ENCODE assay signal across 8 cellular contexts in the genomic region with DNA sequence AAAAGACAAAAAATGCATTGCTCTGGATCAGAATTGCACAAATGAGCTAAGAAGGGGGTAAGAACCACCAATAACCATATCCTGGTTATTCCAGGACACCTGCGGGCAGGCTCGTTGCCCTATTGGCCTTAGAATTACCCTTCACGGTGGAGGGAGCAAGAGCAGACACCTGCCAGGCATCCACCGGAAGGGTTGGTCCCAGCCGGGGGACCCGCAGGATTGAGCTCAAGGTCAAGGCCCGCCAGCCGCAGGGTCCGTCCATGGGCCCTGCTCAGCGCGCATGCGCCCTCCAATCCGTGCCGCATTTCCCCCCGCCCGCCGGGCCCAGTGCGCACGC. TPM values are rescaled to one million over a fixed set of nuclear protein-coding genes. Genes with fewer than 3 reads are reported as not detected.
A peak's percentile ranks its signal among the peaks of the same experiment; 100 is the strongest.
DNase-seq lines count a peak whose midpoint lies in the region; ATAC-seq and TF ChIP-seq lines count a peak whose summit lies in the region.

No MANE protein-coding gene starts in this region.

- peak overlapping the region; percentile 84 for H3K4me2 ChIP-seq in HCT116 (ENCODE audit: low read length)

- H3K4me3 ChIP-seq in AG10803 (ENCODE audit: low read length) (peak overlapping the region; percentile 100), HCT116 (replicated peaks in 1 of 2; ENCODE audit: low read depth in 1 of 2, low read length in 2 of 2) (peak overlapping the region; percentile 95 to 96)

- peak overlapping the region; percentile 98 for H3K27ac ChIP-seq in HCT116 (ENCODE audit: low read depth, low read length)

- TF ChIP-seq RAD21 in HCT116 (IDR thresholded peaks at IDR 0.05; ENCODE audit: low read depth): no peak

- H4K20me1 ChIP-seq in HCT116 (ENCODE audit: insufficient read depth): peaks cover 4% of the 10 kb centered on the region; the same call in 1 of the 2 replicates

- ATAC-seq in HCT116: peak; percentile 43

- no peaks in the 10 kb centered on the region for H3K27me3 ChIP-seq in HCT116 (ENCODE audit: insufficient read depth, low read length)

- no peak for TF ChIP-seq POLR2A in HCT116 (IDR thresholded peaks at IDR 0.05; ENCODE audit: borderline replicate concordance, extremely low read depth, insufficient read depth, insufficient read length)

- POLR2A ChIA-PET in HCT116 (lab: Charles Lee): no interaction called here

- DNase-seq in AG10803 (ENCODE audit: low read depth): no peak
- DNase-seq in HCT116 (ENCODE audit: low read depth, low spot score): no peak
- DNase-seq in activated T-helper 1 cell treated with anti-CD3 and anti-CD28 coated beads, Interleukin-2, amount 50 U/mL, for 16 hours (ENCODE audit: low read depth in 1 of 2, low spot score in 1 of 2): peak; percentile 82 to 93
- DNase-seq in hepatic stellate cell (ENCODE audit: low spot score): peak; percentile 98
- peak; percentile 90 for DNase-seq in stimulated activated CD8-positive, alpha-beta memory T cell treated with anti-CD3 and anti-CD28 coated beads, Interleukin-12 subunit alpha, Interleukin-12 subunit beta, amount 100 ng/mL, for 1 hour (ENCODE audit: low read depth)
- no peak for DNase-seq in SIG-M5 treated with dmso at 0.1 percent for 504 hours (lab: John Stamatoyannopoulos, UW; ENCODE audit: unreplicated experiment)
- DNase-seq in COR-L47 (lab: John Stamatoyannopoulos, UW): no peak
- no peak for DNase-seq in dermis blood vessel endothelial cell

- H3K9me2 ChIP-seq in HCT116 (ENCODE audit: insufficient read depth): no peaks in the 10 kb centered on the region

- TF ChIP-seq CTCF in AG10803 (conservative IDR thresholded peaks at IDR 0.05; ENCODE audit: low read length) (no peak), HCT116 (IDR thresholded peaks at IDR 0.05 in 2 of 3, conservative IDR thresholded peaks at IDR 0.05 in 1 of 3; ENCODE audit: borderline replicate concordance in 1 of 3, insufficient read depth in 1 of 3, low read depth in 2 of 3, low read length in 2 of 3) (no peak)

- H3K9ac ChIP-seq in HCT116 (ENCODE audit: low read length): peak overlapping the region; percentile 94

- no peak overlapping the region for H2AFZ ChIP-seq in HCT116 (ENCODE audit: low read depth, low read length, poor library complexity, severe bottlenecking)

- no peaks in the 10 kb centered on the region for H3K9me3 ChIP-seq in HCT116 (ENCODE audit: control insufficient read depth in 1 of 2, insufficient read depth in 1 of 2, low read depth in 1 of 2, low read length in 2 of 2)

- peaks cover 10 to 17% of the 10 kb centered on the region in 2 experiments; a peak in 3 of 4 replicates for H3K4me1 ChIP-seq in HCT116 (ENCODE audit: control insufficient read depth in 1 of 2, insufficient read depth in 2 of 2, low read length in 2 of 2)

- no TSS peak for BruUV-seq in HCT116 (replicated peaks; lab: Mats Ljungman, UMichigan)

- intact Hi-C loops in HCT116 (cut with micrococcal nuclease): no loop called here

- CTCF ChIA-PET in HCT116 (lab: Charles Lee): no interaction called here

- peaks cover 8 to 47% of the 10 kb centered on the region in 2 experiments for H3K36me3 ChIP-seq in HCT116 (ENCODE audit: control insufficient read depth in 1 of 2, insufficient read depth in 2 of 2, low read length in 2 of 2)

- H3K79me2 ChIP-seq in HCT116 (ENCODE audit: insufficient read depth, low read length): peaks cover 69% of the 10 kb centered on the region

- RAD21 ChIA-PET in HCT116 (lab: Charles Lee; ENCODE audit: low non-redundant PET in 1 of 2, low total read pairs in 2 of 2, uncharacterized antibody in 2 of 2, unreplicated experiment in 2 of 2): no interaction called here

TF ChIP-seq in HCT116, 20 proteins besides CTCF, POLR2A, EP300 and RAD21:
- no peak for TF ChIP-seq YY1 (IDR thresholded peaks at IDR 0.05; ENCODE audit: extremely low read depth, insufficient replicate concordance, low read depth, low read length)
- no peak for TF ChIP-seq ZBTB33 (IDR thresholded peaks at IDR 0.05; ENCODE audit: extremely low read depth, insufficient replicate concordance, low read length)
- no peak for TF ChIP-seq MAX (IDR thresholded peaks at IDR 0.05)
- TF ChIP-seq EZH2phosphoT487 (IDR thresholded peaks at IDR 0.05; ENCODE audit: borderline replicate concordance): no peak
- TF ChIP-seq POLR2AphosphoS5 (IDR thresholded peaks at IDR 0.05; ENCODE audit: low read depth, low read length): no peak
- TF ChIP-seq TCF7L2 (IDR thresholded peaks at IDR 0.05; ENCODE audit: borderline replicate concordance, extremely low read depth, insufficient read depth, insufficient read length): no peak
- TF ChIP-seq CBX3 (IDR thresholded peaks at IDR 0.05; ENCODE audit: low read depth): no peak
- TF ChIP-seq JUND (IDR thresholded peaks at IDR 0.05): no peak
- no peak for TF ChIP-seq EGR1 (IDR thresholded peaks at IDR 0.05; ENCODE audit: low read depth)
- TF ChIP-seq, protein P1, sequence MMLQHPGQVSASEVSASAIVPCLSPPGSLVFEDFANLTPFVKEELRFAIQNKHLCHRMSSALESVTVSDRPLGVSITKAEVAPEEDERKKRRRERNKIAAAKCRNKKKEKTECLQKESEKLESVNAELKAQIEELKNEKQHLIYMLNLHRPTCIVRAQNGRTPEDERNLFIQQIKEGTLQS (IDR thresholded peaks at IDR 0.05): no peak
- no peak for TF ChIP-seq REST (IDR thresholded peaks at IDR 0.05; ENCODE audit: low read depth)
- no peak for TF ChIP-seq EZH2 (IDR thresholded peaks at IDR 0.05)
- TF ChIP-seq ZNF274 (IDR thresholded peaks at IDR 0.05; ENCODE audit: low read depth, low read length): no peak
- TF ChIP-seq SRF (IDR thresholded peaks at IDR 0.05; ENCODE audit: low read depth): no peak

RNA-seq across cellular contexts. Expression of gene SLC25A6, which starts 0.6 kb away (rescaled TPM):
- 398 TPM for total RNA-seq in HCT116 (2021; ENCODE audit: unreplicated experiment)
- polyA plus RNA-seq in HCT116 (2012): 534 and 685 TPM in 2 replicates
- total RNA-seq in dermis blood vessel endothelial cell: 131 and 195 TPM in 2 replicates

RNA-seq across cellular contexts. Expression of gene IL3RA, which starts 54.8 kb away (rescaled TPM):
- not detected for total RNA-seq in HCT116 (2021; ENCODE audit: unreplicated experiment)
- 0.05 and 0.17 TPM in 2 replicates for polyA plus RNA-seq in HCT116 (2012)
- total RNA-seq in dermis blood vessel endothelial cell: 23.6 and 64.7 TPM in 2 replicates

Comparison
In these comparisons a context has a peak if more than half of its experiments do, and no peak if none do; other contexts are left out.
1. DNase-seq: peak in activated T-helper 1 cell treated with anti-CD3 and anti-CD28 coated beads, Interleukin-2, amount 50 U/mL, for 16 hours (2 of 2), hepatic stellate cell (single experiment) and stimulated activated CD8-positive, alpha-beta memory T cell treated with anti-CD3 and anti-CD28 coated beads, Interleukin-12 subunit alpha, Interleukin-12 subunit beta, amount 100 ng/mL, for 1 hour (single experiment); none in AG10803 (single experiment), HCT116 (single experiment), SIG-M5 treated with dmso at 0.1 percent for 504 hours (single experiment), COR-L47 (single experiment) and dermis blood vessel endothelial cell (single experiment).
2. RNA of gene IL3RA, which starts 54.8 kb away (total RNA-seq): 23.6 to 64.7 TPM in dermis blood vessel endothelial cell; not detected in HCT116 (single experiment); every median in the first group is over 10 times any median in the second.